ENCODE assay signal across 9 cellular contexts in the genomic region with DNA sequence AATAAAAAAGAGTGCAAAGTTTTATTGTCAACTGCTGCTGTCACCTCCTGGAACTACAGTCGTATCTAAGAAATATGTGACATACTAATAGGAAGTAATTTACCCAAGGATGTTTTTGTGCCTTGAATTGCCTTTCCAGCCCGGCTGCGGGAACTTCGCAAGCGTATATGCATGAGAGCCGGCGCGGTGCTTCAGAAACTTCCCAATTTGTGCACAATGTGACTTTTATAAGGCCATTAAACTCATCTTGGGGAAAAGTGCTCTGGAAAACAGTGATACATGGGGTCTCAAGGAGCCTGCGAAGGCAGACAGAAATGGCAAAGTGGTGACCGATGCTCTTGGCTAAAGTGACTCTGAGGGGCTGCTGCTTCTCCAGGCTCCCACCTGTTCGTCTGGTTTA. TPM values are rescaled to one million over a fixed set of nuclear protein-coding genes. Genes with fewer than 3 reads are reported as not detected.
"Had no signal": no experiment of that assay in that cellular context is flagged by ENCODE, and none has a peak within 500 bp of the region (broad histone marks: within the 10 kb centered on the region; RNA-seq: fewer than 3 reads in every experiment).

No MANE protein-coding gene starts in this region.

- H3K27ac ChIP-seq: HL-60 had no signal

- H3K4me3 ChIP-seq: K562 had no signal

- H3K27ac Mint-ChIP-seq: IgD-negative memory B cell had no signal

- H3K4me3 Mint-ChIP-seq: IgD-negative memory B cell had no signal

- DNase-seq: IMR-90, KBM-7, KG1 had no signal

- H3K36me3 Mint-ChIP-seq: IgD-negative memory B cell had no signal

- ATAC-seq: HepG2, K562 had no signal

RNA-seq across cellular contexts. Expression of a gene that starts 41.7 kb away (rescaled TPM):
- total RNA-seq: HepG2, HT-29, HT1080, IMR-90 had no signal
- polyA plus RNA-seq: HepG2, IMR-90 had no signal
